19 cellular contexts compared by ENCODE assay signal in the genomic region with DNA sequence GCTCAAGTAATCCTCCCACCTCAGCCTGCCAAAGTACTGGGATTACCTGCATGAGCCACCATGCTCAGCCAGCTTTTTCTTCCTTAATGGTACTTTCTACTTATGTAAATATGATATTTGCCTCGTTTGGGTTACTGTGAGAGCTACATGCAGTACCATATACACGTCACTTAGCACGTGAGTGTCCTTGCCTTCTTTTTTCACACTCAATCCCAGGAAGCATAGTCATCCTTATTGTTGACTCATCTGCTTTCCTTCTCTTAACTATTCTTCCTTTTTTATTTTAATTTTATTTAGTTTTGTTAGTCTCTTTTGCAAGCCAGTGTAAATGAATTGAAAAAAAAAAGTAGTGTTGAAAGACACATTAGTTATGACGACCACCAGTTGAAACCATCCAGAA.
"Had no signal": no experiment of that assay in that cellular context is flagged by ENCODE, and none has a peak within 500 bp of the region (broad histone marks: within the 10 kb centered on the region; RNA-seq: fewer than 3 reads in every experiment).

No MANE protein-coding gene starts in this region.

- H3K27ac ChIP-seq: ascending aorta, coronary artery, gastroesophageal sphincter, lower lobe of right lung had no signal

- DNase-seq: activated CD4-positive, alpha-beta T cell treated with anti-CD3 and anti-CD28 coated beads, Interleukin-2, amount 50 U/mL, for 4 hours; activated naive CD4-positive, alpha-beta T cell treated with anti-CD3 and anti-CD28 coated beads for 36 hours; activated naive CD8-positive, alpha-beta T cell treated with anti-CD3 and anti-CD28 coated beads, Interleukin-2, amount 50 U/mL, for 24 hours; effector CD4-positive, alpha-beta T cell; left colon; lower lobe of right lung; nucleus accumbens; right cardiac atrium; small intestine; stimulated activated CD4-positive, alpha-beta T cell treated with anti-CD3 and anti-CD28 coated beads, Interleukin-4, amount 100 ng/mL, for 4 hours; stimulated activated CD8-positive, alpha-beta memory T cell treated with anti-CD3 and anti-CD28 coated beads, Interleukin-4, amount 100 ng/mL, for 48 hours; stimulated activated naive CD4-positive, alpha-beta T cell treated with Interleukin-2 at 50 U/mL for 16 hours; T-helper 2 cell; trophoblast cell had no signal

- H3K36me3 ChIP-seq: ascending aorta, gastroesophageal sphincter, lower lobe of right lung had no signal

- H3K27me3 ChIP-seq: ascending aorta, gastroesophageal sphincter had no signal

- ATAC-seq: activated CD4-positive, CD25-positive, alpha-beta regulatory T cell treated with anti-CD3 and anti-CD28 coated beads, Interleukin-2, amount 50 U/mL, for 24 hours; activated naive CD8-positive, alpha-beta T cell treated with anti-CD3 and anti-CD28 coated beads, Interleukin-2, amount 50 U/mL, for 24 hours; activated T-helper 17 cell treated with anti-CD3 and anti-CD28 coated beads, Interleukin-2, amount 50 U/mL, for 72 hours; gastroesophageal sphincter; left colon; lower lobe of right lung; right cardiac atrium had no signal

- H3K4me3 ChIP-seq: ascending aorta, coronary artery, gastroesophageal sphincter, lower lobe of right lung had no signal

- H3K9me3 ChIP-seq: ascending aorta, gastroesophageal sphincter, lower lobe of right lung had no signal

- H3K4me1 ChIP-seq: ascending aorta, gastroesophageal sphincter, lower lobe of right lung had no signal
